Comparison of ENCODE assay signal across 1 cellular context in genomic region chr1:214417545-214418210, GRCh38.
TF ChIP-seq lines count a peak whose summit lies in the region.

No MANE protein-coding gene starts in this region.

TF ChIP-seq in IMR-90, 13 proteins besides CTCF, POLR2A, EP300 and RAD21 (continued from another document):
- TF ChIP-seq ELK1 (IDR thresholded peaks at IDR 0.05; ENCODE audit: borderline replicate concordance, low read depth, low read length): no peak
- no peak for TF ChIP-seq BHLHE40 (IDR thresholded peaks at IDR 0.05; ENCODE audit: low read depth, low read length)
- TF ChIP-seq NFE2L2 (IDR thresholded peaks at IDR 0.05; ENCODE audit: low read depth, low read length): no peak
- no peak for TF ChIP-seq CEBPB (IDR thresholded peaks at IDR 0.05; ENCODE audit: low read depth, low read length)
- no peak for TF ChIP-seq MAFK (IDR thresholded peaks at IDR 0.05; ENCODE audit: low read depth, low read length)
TF ChIP-seq in IMR-90: peak in this region for 0.
